Comparison of ENCODE assay signal across 11 cellular contexts in the genomic region with DNA sequence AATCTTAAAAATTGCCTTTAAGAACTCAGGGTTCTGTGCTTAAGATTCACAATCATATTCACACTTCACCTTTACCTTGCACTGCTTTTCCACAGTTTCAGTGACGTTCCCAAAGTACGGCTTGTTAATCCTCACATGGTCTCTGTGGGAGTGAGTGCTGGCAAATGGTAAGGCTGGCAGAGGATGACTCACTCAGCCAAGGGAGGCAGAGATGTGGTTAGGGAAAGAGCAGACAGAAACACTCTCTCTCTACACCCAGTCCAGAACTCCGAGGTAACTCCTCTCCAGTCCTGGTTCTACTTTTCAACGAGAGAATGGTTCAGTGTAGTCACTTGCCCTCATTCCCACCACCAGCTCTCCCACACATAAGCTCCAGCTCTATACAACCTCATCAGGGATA. TPM values are rescaled to one million over a fixed set of nuclear protein-coding genes. Genes with fewer than 3 reads are reported as not detected.
DNase-seq lines count a peak whose midpoint lies in the region; ATAC-seq, FAIRE-seq and TF ChIP-seq lines count a peak whose summit lies in the region.
"Had no signal": no experiment of that assay in that cellular context is flagged by ENCODE, and none has a peak within 500 bp of the region (broad histone marks: within the 10 kb centered on the region; RNA-seq: fewer than 3 reads in every experiment).

No MANE protein-coding gene starts in this region.

- intact Hi-C loops in Calu3 (cut with micrococcal nuclease; ENCODE audit: unreplicated experiment), result no loop called here
- intact Hi-C loops in naive thymus-derived CD4-positive, alpha-beta T cell (cut with micrococcal nuclease), result no loop called here

- peaks cover 16% of the 10 kb centered on the region for H3K4me1 Mint-ChIP-seq in Calu3 (ENCODE audit: low read depth, unreplicated experiment)
- peaks cover 67 to 99% (median 97%) of the 10 kb centered on the region in 7 donors for H3K4me1 Mint-ChIP-seq in naive thymus-derived CD4-positive, alpha-beta T cell

- TF ChIP-seq CTCF in Calu3 (IDR thresholded peaks at IDR 0.05; ENCODE audit: unreplicated experiment), result no peak
- no peak for TF ChIP-seq CTCF in bronchial epithelial cell (IDR thresholded peaks at IDR 0.05; ENCODE audit: insufficient read depth, low read length, severe bottlenecking)

- H3K36me3 ChIP-seq in bronchial epithelial cell (ENCODE audit: control insufficient read depth, insufficient read depth, low read length), result no peaks in the 10 kb centered on the region
- peaks cover 0 to 30% (median 18%) of the 10 kb centered on the region in 3 experiments for H3K36me3 ChIP-seq in naive thymus-derived CD4-positive, alpha-beta T cell (ENCODE audit: control insufficient read depth in 2 of 3, insufficient read depth in 3 of 3, low read length in 3 of 3)

- no peaks in the 10 kb centered on the region for H3K9me3 ChIP-seq in naive thymus-derived CD4-positive, alpha-beta T cell (ENCODE audit: control insufficient read depth in 2 of 3, low read length in 3 of 3)

- BruUV-seq in Calu3 (replicated peaks; lab: Mats Ljungman, UMichigan), result no TSS peak

- peaks cover 58 to 64% of the 10 kb centered on the region in 2 donors for H3K4me1 ChIP-seq in naive thymus-derived CD4-positive, alpha-beta T cell (ENCODE audit: control insufficient read depth in 2 of 2, insufficient read depth in 2 of 2, low read length in 2 of 2)

- CTCF ChIA-PET in Calu3 (lab: Charles Lee), result interaction anchor here (1.6 kb wide), 1 partner anchor 33 kb away, joined by 3 read pairs; a partner anchor contains a TSS
- CTCF ChIA-PET in naive thymus-derived CD4-positive, alpha-beta T cell (lab: Charles Lee), result interaction anchor here (1.0 to 4.7 kb wide), 2 partner anchors 159 to 161 kb away, joined by 3 to 18 read pairs; no protein-coding TSS in a partner anchor

- H3K27ac ChIP-seq in naive thymus-derived CD4-positive, alpha-beta T cell (ENCODE audit: low read depth, low read length), result no peak overlapping the region

- no peaks in the 10 kb centered on the region for H3K9me3 Mint-ChIP-seq in Calu3 (ENCODE audit: low read depth, unreplicated experiment)
- H3K9me3 Mint-ChIP-seq in naive thymus-derived CD4-positive, alpha-beta T cell, result peaks cover 0 to 6% (median 0%) of the 10 kb centered on the region in 11 donors
- H3K9me3 Mint-ChIP-seq: nephron had no signal

- peaks cover 2% of the 10 kb centered on the region for H3K27me3 ChIP-seq in bronchial epithelial cell (ENCODE audit: control insufficient read depth, insufficient read depth, low read length)
- H3K27me3 ChIP-seq in naive thymus-derived CD4-positive, alpha-beta T cell (ENCODE audit: control insufficient read depth in 2 of 2, insufficient read depth in 2 of 2, low read length in 2 of 2), result no peaks in the 10 kb centered on the region

- H3K4me3 Mint-ChIP-seq in Calu3 (ENCODE audit: low read depth, unreplicated experiment), result peak overlapping the region; percentile 29
- H3K4me3 Mint-ChIP-seq in naive thymus-derived CD4-positive, alpha-beta T cell, result peak overlapping the region in 7 of 10 donors; percentile 1 to 58 (median 44)
- H3K4me3 Mint-ChIP-seq: nephron had no signal

- peak; percentile 32 for DNase-seq in Calu3
- peak; percentile 3 for DNase-seq in OCI-M1 (lab: John Stamatoyannopoulos, UW)
- peak; percentile 34 for DNase-seq in bronchial epithelial cell (ENCODE audit: low read depth)
- no peak for DNase-seq in naive thymus-derived CD4-positive, alpha-beta T cell
- no peak for DNase-seq in DMS114 treated with DMSO at 0.1 percent for 48 hours (lab: John Stamatoyannopoulos, UW; ENCODE audit: unreplicated experiment)
- no peak for DNase-seq in GM19239 (ENCODE audit: insufficient read length, low spot score)
- no peak for DNase-seq in RPMI8226
- DNase-seq: NCI-H1417 treated with DMSO at 0.1 percent for 48 hours had no signal

- H3K27me3 Mint-ChIP-seq in Calu3 (ENCODE audit: unreplicated experiment), result no peaks in the 10 kb centered on the region
- H3K27me3 Mint-ChIP-seq in naive thymus-derived CD4-positive, alpha-beta T cell, result no peaks in the 10 kb centered on the region

- no peak for ATAC-seq in naive thymus-derived CD4-positive, alpha-beta T cell
- ATAC-seq in HG02970 (IDR thresholded peaks at IDR 0.05; ENCODE audit: low FRiP score, unreplicated experiment), result no peak

- POLR2A ChIA-PET in naive thymus-derived CD4-positive, alpha-beta T cell (lab: Charles Lee), result interaction anchor here (0.8 to 2.8 kb wide), 5 partner anchors 10 to 32 kb away, joined by 3 to 10 read pairs (median 3); no protein-coding TSS in a partner anchor

- FAIRE-seq in bronchial epithelial cell (lab: Jason Lieb, UNC) (peak; percentile 86), GM19239 (lab: Jason Lieb, UNC) (no peak)
- FAIRE-seq: frontal cortex had no signal

- no peaks in the 10 kb centered on the region for H3K36me3 Mint-ChIP-seq in Calu3 (ENCODE audit: insufficient read depth, unreplicated experiment)
- peaks cover 7 to 77% (median 63%) of the 10 kb centered on the region in 5 donors for H3K36me3 Mint-ChIP-seq in naive thymus-derived CD4-positive, alpha-beta T cell

- H3K4me3 ChIP-seq in bronchial epithelial cell (ENCODE audit: low read depth, low read length), result no peak overlapping the region
- H3K4me3 ChIP-seq in naive thymus-derived CD4-positive, alpha-beta T cell (ENCODE audit: low read length), result no peak overlapping the region

- no peak overlapping the region for H3K27ac Mint-ChIP-seq in Calu3 (ENCODE audit: unreplicated experiment)
- peak overlapping the region in 8 of 9 donors; percentile 42 to 95 (median 78) for H3K27ac Mint-ChIP-seq in naive thymus-derived CD4-positive, alpha-beta T cell
- H3K27ac Mint-ChIP-seq: nephron had no signal

RNA-seq across cellular contexts. Expression of a gene that starts 33.1 kb away (rescaled TPM):
- total RNA-seq in Calu3 (2022) (9.0 and 15.1 TPM in 2 replicates), bronchial epithelial cell (under 0.01 and 0.64 TPM in 2 replicates)
- total RNA-seq in naive thymus-derived CD4-positive, alpha-beta T cell, result 100 to 1,000 TPM; 100 to 182 (median 101) TPM
- 100 to 1,000 TPM in 1 of 2 donors, 10 to 100 TPM in 1; 77.6 to 113 TPM for polyA plus RNA-seq in naive thymus-derived CD4-positive, alpha-beta T cell

Comparison
In these comparisons a context has a peak if more than half of its experiments do, and no peak if none do; other contexts are left out.
1. DNase-seq: peak in Calu3 (single experiment), OCI-M1 (single experiment) and bronchial epithelial cell (single experiment); none in naive thymus-derived CD4-positive, alpha-beta T cell (0 of 9), DMS114 treated with DMSO at 0.1 percent for 48 hours (single experiment), GM19239 (single experiment) and RPMI8226 (single experiment).